ENCODE assay signal across 8 cellular contexts in the genomic region with DNA sequence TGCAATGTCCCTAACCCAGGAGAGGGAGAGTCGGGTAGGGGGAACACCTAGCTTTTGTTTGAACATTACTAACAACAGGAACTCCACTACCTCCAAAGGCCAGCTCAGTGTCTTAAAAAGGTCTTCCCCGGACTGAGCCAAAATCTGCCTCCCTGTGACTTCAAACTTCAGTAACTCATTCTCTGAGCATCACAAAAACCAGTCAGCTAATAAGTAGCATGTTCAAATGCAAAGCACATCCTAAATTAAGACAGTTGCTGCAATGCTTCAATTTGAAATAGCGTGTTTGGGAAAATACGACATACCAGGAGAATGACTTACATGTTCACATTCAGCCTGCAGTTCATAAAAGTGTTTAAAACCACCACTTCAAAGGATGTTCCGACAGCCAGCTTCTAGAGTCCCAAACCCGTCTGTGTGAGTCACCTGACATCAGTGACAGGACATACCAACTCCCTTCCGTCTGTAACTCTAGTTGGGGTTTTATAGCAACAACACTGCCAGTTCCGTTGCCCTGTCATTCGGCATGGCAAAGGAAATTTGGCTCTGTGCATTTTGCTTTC. TPM values are rescaled to one million over a fixed set of nuclear protein-coding genes. Genes with fewer than 3 reads are reported as not detected.
DNase-seq lines count a peak whose midpoint lies in the region; ATAC-seq and TF ChIP-seq lines count a peak whose summit lies in the region.

No MANE protein-coding gene starts in this region.

- H3K4me1 ChIP-seq in RWPE2 (ENCODE audit: insufficient read depth, poor library complexity, severe bottlenecking) (peaks cover 32% of the 10 kb centered on the region), mesodermal cell (ENCODE audit: control insufficient read depth, insufficient read depth, low read length, poor library complexity, severe bottlenecking) (peaks cover 23% of the 10 kb centered on the region), uterus (peaks cover 28 to 32% of the 10 kb centered on the region in 2 donors)

- H3K27me3 ChIP-seq in RWPE2 (ENCODE audit: insufficient read depth, poor library complexity, severe bottlenecking) (no peaks in the 10 kb centered on the region), brain microvascular endothelial cell (replicated peaks) (no peaks in the 10 kb centered on the region), uterus (no peaks in the 10 kb centered on the region)

- intact Hi-C loops in uterus (cut with DNase I; ENCODE audit: low total_unique reads) = loop anchor here (10.0 kb wide), 1 partner anchor 235 kb away; no protein-coding TSS in a partner anchor

- peak overlapping the region; percentile 99 for H3K27ac ChIP-seq in RWPE2 (ENCODE audit: poor library complexity, severe bottlenecking)
- no peak overlapping the region for H3K27ac ChIP-seq in brain microvascular endothelial cell
- H3K27ac ChIP-seq in mesodermal cell (ENCODE audit: low read depth, low read length, severe bottlenecking) = peak overlapping the region; percentile 61
- peak overlapping the region; percentile 90 to 96 for H3K27ac ChIP-seq in uterus

- 81% methylated on average over 6 to 7 of the region's 9 CpGs for WGBS in mesodermal cell (ENCODE audit: insufficient coverage in 2 of 2), 2 experiments

- H3K4me3 ChIP-seq in AG09309 (ENCODE audit: control insufficient read depth, low read depth, low read length) (no peak overlapping the region), RWPE2 (ENCODE audit: severe bottlenecking) (no peak overlapping the region), brain microvascular endothelial cell (ENCODE audit: low read depth, low read length) (no peak overlapping the region), mesodermal cell (ENCODE audit: extremely low read depth, insufficient read depth, low read length, poor library complexity, severe bottlenecking) (no peak overlapping the region), uterus (no peak overlapping the region)

- H3K36me3 ChIP-seq in RWPE2 (ENCODE audit: low read depth) = no peaks in the 10 kb centered on the region
- no peaks in the 10 kb centered on the region for H3K36me3 ChIP-seq in brain microvascular endothelial cell (replicated peaks)
- no peaks in the 10 kb centered on the region for H3K36me3 ChIP-seq in mesodermal cell (ENCODE audit: control insufficient read depth, insufficient read depth, low read length)
- no peaks in the 10 kb centered on the region for H3K36me3 ChIP-seq in uterus

- peak; percentile 92 for DNase-seq in AG09309 (ENCODE audit: low read depth)
- no peak for DNase-seq in RWPE2 (ENCODE audit: low spot score)
- peak; percentile 70 for DNase-seq in brain microvascular endothelial cell
- peak; percentile 49 to 81 for DNase-seq in uterus
- DNase-seq in OCI-M1 (lab: John Stamatoyannopoulos, UW) = no peak
- no peak for DNase-seq in middle frontal gyrus (ENCODE audit: extremely low spot score, low spot score)
- DNase-seq in SHP77 treated with DMSO at 0.1 percent for 48 hours (lab: John Stamatoyannopoulos, UW) = no peak

- H3K9me3 ChIP-seq in RWPE2 (ENCODE audit: severe bottlenecking) (no peaks in the 10 kb centered on the region), mesodermal cell (ENCODE audit: control insufficient read depth, low read length) (no peaks in the 10 kb centered on the region), uterus (no peaks in the 10 kb centered on the region)

- peak; percentile 7; the same call in 2 of the 3 replicates for ATAC-seq in RWPE2 (ENCODE audit: low read depth)

- TF ChIP-seq CTCF in AG09309 (IDR thresholded peaks at IDR 0.05; ENCODE audit: control insufficient read depth, insufficient read depth, low read depth, low read length, missing control alignments) (no peak), RWPE2 (IDR thresholded peaks at IDR 0.05; ENCODE audit: poor library complexity, severe bottlenecking) (no peak), brain microvascular endothelial cell (IDR thresholded peaks at IDR 0.05; ENCODE audit: low read depth, low read length, missing control alignments) (no peak), uterus (IDR thresholded peaks at IDR 0.05) (no peak)

- in situ Hi-C loops in brain microvascular endothelial cell (cut with HindIII; ENCODE audit: low pct_ligation_motif_present, low sequenced_read_pairs) = no loop called here

- TF ChIP-seq POLR2A in uterus (IDR thresholded peaks at IDR 0.05) = no peak

RNA-seq across cellular contexts. Expression of a gene that starts 13.0 kb away (rescaled TPM):
- polyA plus RNA-seq in mesodermal cell (2013, experiment 1 of 2) = 184 TPM
- 167 TPM for polyA plus RNA-seq in mesodermal cell (2013, experiment 2 of 2)
- total RNA-seq in uterus = 100 to 1,000 TPM; 170 to 564 (median 315) TPM

Comparison
In these comparisons a context has a peak if more than half of its experiments do, and no peak if none do; other contexts are left out.
1. DNase-seq: peak in AG09309 (single experiment), brain microvascular endothelial cell (single experiment) and uterus (2 of 2); none in RWPE2 (single experiment), OCI-M1 (single experiment), middle frontal gyrus (single experiment) and SHP77 treated with DMSO at 0.1 percent for 48 hours (single experiment).